Comparison of ENCODE assay signal across 11 cellular contexts in genomic region chr6:113359155-113360140, GRCh38.
DNase-seq lines count a peak whose midpoint lies in the region; ATAC-seq, FAIRE-seq and TF ChIP-seq lines count a peak whose summit lies in the region.
"Had no signal": no experiment of that assay in that cellular context is flagged by ENCODE, and none has a peak within 500 bp of the region (broad histone marks: within the 10 kb centered on the region; RNA-seq: fewer than 3 reads in every experiment).

No MANE protein-coding gene starts in this region.

- H3K4me3 ChIP-seq in choroid plexus epithelial cell (ENCODE audit: low read depth, low read length) = no peak overlapping the region
- H3K4me3 ChIP-seq in pancreas = no peak overlapping the region
- no peak overlapping the region for H3K4me3 ChIP-seq in gastroesophageal sphincter
- H3K4me3 ChIP-seq in H7 (ENCODE audit: insufficient read depth, low read depth, low read length) = no peak overlapping the region

- WGBS in pancreas, 2 donors = 57 to 58% methylated on average over 5 of the region's 5 CpGs
- WGBS in gastroesophageal sphincter (ENCODE audit: low coverage in 1 of 2), 2 donors = 70 to 83% methylated on average over 2 to 4 of the region's 5 CpGs

- TF ChIP-seq EP300 in gastroesophageal sphincter (IDR thresholded peaks at IDR 0.05) = no peak

- peak; percentile 11 for DNase-seq in NCI-H2196 (lab: John Stamatoyannopoulos, UW; ENCODE audit: unreplicated experiment)
- DNase-seq in NCI-H2196 treated with DMSO at 0.1 percent for 48 hours (lab: John Stamatoyannopoulos, UW; ENCODE audit: unreplicated experiment) = no peak
- DNase-seq in NCI-H748 treated with DMSO at 0.1 percent for 48 hours (lab: John Stamatoyannopoulos, UW) = peak; percentile 27
- DNase-seq in choroid plexus epithelial cell (ENCODE audit: low read depth) = peak; percentile 63
- peak in 3 of 6 donors; percentile 12 to 49 (median 13) for DNase-seq in pancreas
- no peak for DNase-seq in pons (ENCODE audit: low spot score)
- DNase-seq in H7 = no peak
- DNase-seq: activated T-cell treated with anti-CD3 and anti-CD28 coated beads, Interleukin-2, amount 50 U/mL, for 24 hours; NCI-H1092 treated with DMSO at 0.1 percent for 48 hours; T-helper 17 cell had no signal

- H3K4me1 ChIP-seq in pancreas (peaks cover 0 to 18% (median 13%) of the 10 kb centered on the region in 3 donors), gastroesophageal sphincter (peaks cover 0 to 6% (median 0%) of the 10 kb centered on the region in 3 donors)

- H3K27me3 ChIP-seq in pancreas (no peaks in the 10 kb centered on the region), gastroesophageal sphincter (no peaks in the 10 kb centered on the region), H7 (ENCODE audit: control insufficient read depth, insufficient read depth, low read length) (no peaks in the 10 kb centered on the region)

- TF ChIP-seq CTCF in choroid plexus epithelial cell (conservative IDR thresholded peaks at IDR 0.05; ENCODE audit: low read depth, low read length) (no peak), pancreas (IDR thresholded peaks at IDR 0.05) (no peak), gastroesophageal sphincter (IDR thresholded peaks at IDR 0.05) (no peak)

- no peak for TF ChIP-seq POLR2A in gastroesophageal sphincter (IDR thresholded peaks at IDR 0.05)

- peak overlapping the region in 2 of 4 donors; percentile 28 to 56 for H3K27ac ChIP-seq in pancreas
- H3K27ac ChIP-seq in gastroesophageal sphincter = no peak overlapping the region

- intact Hi-C loops in pancreas (cut with DNase I) = no loop called here

- FAIRE-seq in pancreas (lab: Jason Lieb, UNC) = no peak

- ATAC-seq in pancreas = peak; percentile 31 to 92 (median 86)
- no peak for ATAC-seq in gastroesophageal sphincter
- ATAC-seq: T-helper 17 cell had no signal

- no peaks in the 10 kb centered on the region for H3K36me3 ChIP-seq in pancreas
- H3K36me3 ChIP-seq in gastroesophageal sphincter = no peaks in the 10 kb centered on the region
- no peaks in the 10 kb centered on the region for H3K36me3 ChIP-seq in H7 (replicated peaks; ENCODE audit: control insufficient read depth, insufficient read depth, low read length)

- H3K9me3 ChIP-seq in pancreas = no peaks in the 10 kb centered on the region
- no peaks in the 10 kb centered on the region for H3K9me3 ChIP-seq in gastroesophageal sphincter

Comparison
In these comparisons a context has a peak if more than half of its experiments do, and no peak if none do; other contexts are left out.
1. DNase-seq: peak in NCI-H2196 (single experiment), NCI-H748 treated with DMSO at 0.1 percent for 48 hours (single experiment) and choroid plexus epithelial cell (single experiment); none in NCI-H2196 treated with DMSO at 0.1 percent for 48 hours (single experiment), pons (single experiment) and H7 (single experiment).